ENCODE assay signal across 19 cellular contexts in the genomic region with DNA sequence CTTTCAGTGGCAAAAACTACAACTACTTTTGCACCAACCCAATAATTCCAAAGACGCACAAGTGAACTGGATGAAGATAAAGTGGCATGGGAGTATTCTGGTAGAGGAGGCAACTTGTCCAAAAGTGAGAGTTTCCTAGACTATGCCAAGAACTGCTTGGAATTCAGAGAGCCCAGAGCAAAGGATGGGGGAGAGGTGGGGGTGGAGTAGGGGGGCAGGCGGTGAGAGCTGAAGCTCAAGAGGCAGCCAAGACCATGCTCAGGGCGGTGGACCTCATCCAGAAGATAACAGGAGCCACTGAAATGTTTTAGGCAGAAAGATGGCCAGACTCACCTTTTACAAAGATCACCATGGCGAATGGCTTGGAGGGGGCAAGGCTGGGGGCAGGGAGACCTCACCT.
"Had no signal": no experiment of that assay in that cellular context is flagged by ENCODE, and none has a peak within 500 bp of the region (broad histone marks: within the 10 kb centered on the region; RNA-seq: fewer than 3 reads in every experiment).

No MANE protein-coding gene starts in this region.

- H3K27me3 Mint-ChIP-seq: stimulated activated naive B cell treated with anti-CD40 and anti-IgM and Interleukin-4, amounts not matched to agents 10 μg/mL and 1 μg/mL and 100 μg/mL, for 72 hours; type B pancreatic cell had no signal

- H3K36me3 Mint-ChIP-seq: naive thymus-derived CD4-positive, alpha-beta T cell; type B pancreatic cell had no signal

- DNase-seq: cortex of kidney; effector memory CD8-positive, alpha-beta T cell; erythroblast; esophagus squamous epithelium; foreskin melanocyte; mesenchymal stem cell; naive thymus-derived CD4-positive, alpha-beta T cell; psoas muscle; small intestine; stimulated activated CD4-positive, alpha-beta T cell treated with anti-CD3 and anti-CD28 coated beads, Interleukin-15, amount 100 ng/mL, for 24 hours; stimulated activated CD4-positive, alpha-beta T cell treated with anti-CD3 and anti-CD28 coated beads, Interleukin-2, amount 100 ng/mL, for 48 hours; stimulated activated naive B cell treated with anti-CD40 and anti-IgM and Interleukin-4, amounts not matched to agents 10 μg/mL and 1 μg/mL and 100 μg/mL, for 72 hours had no signal

- H3K4me1 ChIP-seq: psoas muscle, suprapubic skin had no signal

- H3K4me3 ChIP-seq: esophagus squamous epithelium, psoas muscle, suprapubic skin had no signal

- H3K27ac Mint-ChIP-seq: effector memory CD8-positive, alpha-beta T cell; naive thymus-derived CD4-positive, alpha-beta T cell; stimulated activated naive B cell treated with anti-CD40 and anti-IgM and Interleukin-4, amounts not matched to agents 10 μg/mL and 1 μg/mL and 100 μg/mL, for 72 hours; stimulated activated naive CD8-positive, alpha-beta T cell treated with anti-CD3 and anti-CD28 coated beads, Interleukin-15, Interleukin-2, amounts not matched to agents 100 ng/mL and 50 ng/mL, for 24 hours; type B pancreatic cell had no signal

- FAIRE-seq: endometrium, keratinocyte, small intestine had no signal

- H3K4me1 Mint-ChIP-seq: naive thymus-derived CD4-positive, alpha-beta T cell had no signal

- H3K36me3 ChIP-seq: esophagus squamous epithelium, suprapubic skin had no signal

- H3K4me3 Mint-ChIP-seq: effector memory CD8-positive, alpha-beta T cell; naive thymus-derived CD4-positive, alpha-beta T cell; nephron; stimulated activated naive B cell treated with anti-CD40 and anti-IgM and Interleukin-4, amounts not matched to agents 10 μg/mL and 1 μg/mL and 100 μg/mL, for 72 hours; stimulated activated naive CD8-positive, alpha-beta T cell treated with anti-CD3 and anti-CD28 coated beads, Interleukin-15, Interleukin-2, amounts not matched to agents 100 ng/mL and 50 ng/mL, for 24 hours; type B pancreatic cell had no signal

- ATAC-seq: effector memory CD8-positive, alpha-beta T cell; left lobe of liver; naive thymus-derived CD4-positive, alpha-beta T cell; psoas muscle had no signal

- H3K27ac ChIP-seq: esophagus squamous epithelium, psoas muscle, suprapubic skin had no signal

- H3K9me3 Mint-ChIP-seq: effector memory CD8-positive, alpha-beta T cell; nephron; stimulated activated naive CD8-positive, alpha-beta T cell treated with anti-CD3 and anti-CD28 coated beads, Interleukin-15, Interleukin-2, amounts not matched to agents 100 ng/mL and 50 ng/mL, for 24 hours; type B pancreatic cell had no signal

- H3K27me3 ChIP-seq: esophagus squamous epithelium, suprapubic skin had no signal

- H3K9me3 ChIP-seq: esophagus squamous epithelium, psoas muscle, suprapubic skin had no signal
